Comparison of ENCODE assay signal across 20 cellular contexts in genomic region chr4:113981591-113981990, GRCh38. TPM values are rescaled to one million over a fixed set of nuclear protein-coding genes. Genes with fewer than 3 reads are reported as not detected.
"Had no signal": no experiment of that assay in that cellular context is flagged by ENCODE, and none has a peak within 500 bp of the region (broad histone marks: within the 10 kb centered on the region; RNA-seq: fewer than 3 reads in every experiment).

No MANE protein-coding gene starts in this region.

- H3K9me3 ChIP-seq: colonic mucosa, lower lobe of right lung, neutrophil, pancreas, psoas muscle, right atrium auricular region, tibial artery had no signal

- H3K4me1 ChIP-seq: colonic mucosa, lower lobe of right lung, psoas muscle had no signal

- DNase-seq: activated CD4-positive, alpha-beta T cell treated with anti-CD3 and anti-CD28 coated beads, Interleukin-2, amount 10 ng/mL, durations not matched to agents 7 days and 5 days; activated CD4-positive, CD25-positive, alpha-beta regulatory T cell treated with anti-CD3 and anti-CD28 coated beads, Interleukin-2, amount 50 U/mL, for 72 hours; activated CD8-positive, alpha-beta T cell treated with anti-CD3 and anti-CD28 coated beads, Interleukin-2, amount 10 ng/mL, durations not matched to agents 7 days and 5 days; activated gamma-delta T cell treated with Interleukin-2 at 50 U/mL for 16 hours; aorta; colonic mucosa; dorsolateral prefrontal cortex; effector memory CD8-positive, alpha-beta T cell; lower lobe of right lung; naive thymus-derived CD4-positive, alpha-beta T cell; pancreas; psoas muscle; stimulated activated CD4-positive, alpha-beta T cell treated with anti-CD3 and anti-CD28 coated beads, Interleukin-1b, Interleukin-23, amount 100 ng/mL, for 48 hours; stimulated activated naive CD8-positive, alpha-beta T cell treated with anti-CD3 and anti-CD28 coated beads, Interleukin-15, amount 100 ng/mL, for 72 hours; T-cell; tibial artery; WERI-Rb-1 had no signal

- ATAC-seq: activated CD8-positive, alpha-beta T cell treated with anti-CD3 and anti-CD28 coated beads, Interleukin-2, amount 10 ng/mL, durations not matched to agents 7 days and 5 days; effector memory CD8-positive, alpha-beta T cell; left lobe of liver; lower lobe of right lung; naive thymus-derived CD4-positive, alpha-beta T cell; pancreas; psoas muscle; stimulated activated naive CD8-positive, alpha-beta T cell treated with anti-CD3 and anti-CD28 coated beads, Interleukin-15, amount 100 ng/mL, for 72 hours; T-cell had no signal

- H3K27me3 ChIP-seq: colonic mucosa, pancreas, right atrium auricular region, tibial artery had no signal

- H3K4me3 ChIP-seq: colonic mucosa, dorsolateral prefrontal cortex, lower lobe of right lung, pancreas, psoas muscle, right atrium auricular region, tibial artery had no signal

- H3K27ac ChIP-seq: colonic mucosa, dorsolateral prefrontal cortex, neutrophil, pancreas, psoas muscle, right atrium auricular region, WERI-Rb-1 had no signal

- H3K36me3 ChIP-seq: colonic mucosa, lower lobe of right lung, neutrophil, pancreas, right atrium auricular region, tibial artery, WERI-Rb-1 had no signal

RNA-seq across cellular contexts. Expression of gene ARSJ, which starts 2.1 kb away (rescaled TPM):
- total RNA-seq: activated CD4-positive, alpha-beta T cell treated with anti-CD3 and anti-CD28 coated beads, Interleukin-2, amount 10 ng/mL, durations not matched to agents 7 days and 5 days; activated CD8-positive, alpha-beta T cell treated with anti-CD3 and anti-CD28 coated beads, Interleukin-2, amount 10 ng/mL, durations not matched to agents 7 days and 5 days had no signal
